8 cellular contexts compared by ENCODE assay signal in genomic region chr22:29306830-29307657, GRCh38. TPM values are rescaled to one million over a fixed set of nuclear protein-coding genes. Genes with fewer than 3 reads are reported as not detected.
A peak's percentile ranks its signal among the peaks of the same experiment; 100 is the strongest.
DNase-seq lines count a peak whose midpoint lies in the region; ATAC-seq and TF ChIP-seq lines count a peak whose summit lies in the region.

No MANE protein-coding gene starts in this region.

- H3K4me3 ChIP-seq in CD4-positive, CD25-positive, alpha-beta regulatory T cell (ENCODE audit: low read depth, low read length), result no peak overlapping the region
- H3K4me3 ChIP-seq in HEK293 (ENCODE audit: low read depth, low read length) (peak overlapping the region; percentile 50), OCI-LY3 (ENCODE audit: low read length) (peak overlapping the region; percentile 77), ascending aorta (peak overlapping the region; percentile 80 to 99), right cardiac atrium (ENCODE audit: low read length) (peak overlapping the region; percentile 91), trophoblast cell (ENCODE audit: low read depth, low read length) (peak overlapping the region; percentile 74)

- no peaks in the 10 kb centered on the region for H3K36me3 Mint-ChIP-seq in CD4-positive, CD25-positive, alpha-beta regulatory T cell

- no peaks in the 10 kb centered on the region for H4K20me1 ChIP-seq in OCI-LY3 (ENCODE audit: insufficient read depth, low read length)

- H3K4me2 ChIP-seq in OCI-LY3 (ENCODE audit: low read length), result peak overlapping the region; percentile 92
- peak overlapping the region; percentile 86 for H3K4me2 ChIP-seq in trophoblast cell (ENCODE audit: low read length)

- H2BK5ac ChIP-seq in trophoblast cell (ENCODE audit: low read depth, low read length, poor library complexity), result peak overlapping the region; percentile 85

- no peaks in the 10 kb centered on the region for H3K36me3 ChIP-seq in CD4-positive, CD25-positive, alpha-beta regulatory T cell (ENCODE audit: control insufficient read depth, insufficient read depth, low read length)
- H3K36me3 ChIP-seq in HEK293 (ENCODE audit: control insufficient read depth in 2 of 2, insufficient read depth in 1 of 2, low read length in 2 of 2) (peaks cover 0 to under 1% of the 10 kb centered on the region in 2 experiments; a peak in 1 of 3 replicates), OCI-LY3 (replicated peaks; ENCODE audit: low read depth, low read length) (no peaks in the 10 kb centered on the region), ascending aorta (no peaks in the 10 kb centered on the region), trophoblast cell (ENCODE audit: control insufficient read depth in 1 of 2, insufficient read depth in 2 of 2, low read length in 2 of 2) (peaks cover 3 to 5% of the 10 kb centered on the region in 2 experiments)

- no peak overlapping the region for H3K27ac ChIP-seq in CD4-positive, CD25-positive, alpha-beta regulatory T cell (ENCODE audit: insufficient read depth, low read length, poor library complexity, severe bottlenecking)
- H3K27ac ChIP-seq in HEK293 (ENCODE audit: extremely low read depth, low read depth, low read length) (peak overlapping the region; percentile 94), OCI-LY3 (ENCODE audit: low read length) (no peak overlapping the region), ascending aorta (peak overlapping the region; percentile 83 to 87), right cardiac atrium (ENCODE audit: low read length) (peak overlapping the region; percentile 84), trophoblast cell (ENCODE audit: low read depth, low read length) (peak overlapping the region; percentile 78)

- H3K79me1 ChIP-seq in trophoblast cell (ENCODE audit: low read length), result peaks cover 14% of the 10 kb centered on the region

- ATAC-seq in CD4-positive, CD25-positive, alpha-beta regulatory T cell (ENCODE audit: low read depth in 2 of 2), result no peak
- peak; percentile 67 to 73 for ATAC-seq in right cardiac atrium
- no peak for ATAC-seq in GM21390 (IDR thresholded peaks at IDR 0.05; ENCODE audit: unreplicated experiment)
- no peak for ATAC-seq in GM21526 (IDR thresholded peaks at IDR 0.05; ENCODE audit: low FRiP score, unreplicated experiment)

- H3K4me3 Mint-ChIP-seq in CD4-positive, CD25-positive, alpha-beta regulatory T cell, result peak overlapping the region; percentile 43 to 84 (median 70)

- H3K9me3 ChIP-seq in CD4-positive, CD25-positive, alpha-beta regulatory T cell (ENCODE audit: control insufficient read depth in 2 of 2, low read length in 2 of 2), result no peaks in the 10 kb centered on the region
- no peaks in the 10 kb centered on the region for H3K9me3 ChIP-seq in HEK293 (ENCODE audit: control insufficient read depth, insufficient read depth, low read depth, low read length)
- no peaks in the 10 kb centered on the region for H3K9me3 ChIP-seq in OCI-LY3 (ENCODE audit: insufficient read depth, low read length)
- no peaks in the 10 kb centered on the region for H3K9me3 ChIP-seq in ascending aorta
- H3K9me3 ChIP-seq in right cardiac atrium (ENCODE audit: control insufficient read depth, low read length), result no peaks in the 10 kb centered on the region
- no peaks in the 10 kb centered on the region for H3K9me3 ChIP-seq in trophoblast cell (ENCODE audit: insufficient read depth, low read depth, low read length)

- peak overlapping the region; percentile 96 for H2AK5ac ChIP-seq in trophoblast cell (ENCODE audit: low read length)

- intact Hi-C loops in ascending aorta (cut with DNase I), result loop anchor here (1.0 kb wide), 1 partner anchor 40 kb away; the partner anchor contains the start of gene RHBDD3
- intact Hi-C loops in right cardiac atrium (cut with DNase I), result loop anchor here in 2 of 4 donors (5.0 kb wide), 2 partner anchors 35 to 50 kb away; no protein-coding TSS in a partner anchor

- peak overlapping the region; percentile 73 for H3K18ac ChIP-seq in trophoblast cell (ENCODE audit: low read length)

- H3K79me2 ChIP-seq in OCI-LY3 (ENCODE audit: low read length) (no peaks in the 10 kb centered on the region), trophoblast cell (ENCODE audit: control insufficient read depth, insufficient read depth, low read length, poor library complexity) (peaks cover 5% of the 10 kb centered on the region)

- peaks cover 21% of the 10 kb centered on the region for H3K4me1 ChIP-seq in CD4-positive, CD25-positive, alpha-beta regulatory T cell (ENCODE audit: control insufficient read depth, insufficient read depth, low read length, poor library complexity, severe bottlenecking)
- H3K4me1 ChIP-seq in HEK293 (ENCODE audit: control insufficient read depth, insufficient read depth, low read length) (peaks cover 8% of the 10 kb centered on the region; the same call in 1 of the 2 replicates), OCI-LY3 (ENCODE audit: low read length) (peaks cover 4% of the 10 kb centered on the region; the same call in 1 of the 2 replicates), ascending aorta (peaks cover 26 to 54% of the 10 kb centered on the region in 2 donors), right cardiac atrium (ENCODE audit: control insufficient read depth, insufficient read depth, low read length) (peaks cover 19% of the 10 kb centered on the region), trophoblast cell (ENCODE audit: control insufficient read depth in 1 of 2, insufficient read depth in 2 of 2, low read length in 2 of 2) (peaks cover 25 to 33% of the 10 kb centered on the region in 2 experiments)

- H3K9ac ChIP-seq in OCI-LY3 (ENCODE audit: low read length), result peak overlapping the region; percentile 45
- peak overlapping the region; percentile 59 for H3K9ac ChIP-seq in trophoblast cell (ENCODE audit: low read length)

- no peak overlapping the region for H3K27ac Mint-ChIP-seq in CD4-positive, CD25-positive, alpha-beta regulatory T cell

- H4K12ac ChIP-seq in trophoblast cell (ENCODE audit: low read depth, low read length), result peak overlapping the region; percentile 70

- H4K91ac ChIP-seq in trophoblast cell (ENCODE audit: low read depth, low read length), result peak overlapping the region; percentile 95

- H2AFZ ChIP-seq in OCI-LY3 (ENCODE audit: low read depth, low read length) (peak overlapping the region; percentile 87), trophoblast cell (ENCODE audit: insufficient read depth, low read length, poor library complexity) (peak overlapping the region; percentile 46)

- TF ChIP-seq CTCF in HEK293 (tag by site-specific recombination; IDR thresholded peaks at IDR 0.05) (no peak), OCI-LY3 (IDR thresholded peaks at IDR 0.05; ENCODE audit: low read depth, low read length) (no peak), ascending aorta (IDR thresholded peaks at IDR 0.05) (no peak)

- peak overlapping the region; percentile 81 for H4K8ac ChIP-seq in trophoblast cell (ENCODE audit: low read depth, low read length)

- DNase-seq in CD4-positive, CD25-positive, alpha-beta regulatory T cell, result no peak
- DNase-seq in ascending aorta (ENCODE audit: low spot score in 2 of 2) (peak in 1 of 2 donors; percentile 88), right cardiac atrium (peak; percentile 87 to 96 (median 96)), trophoblast cell (peak; percentile 76 to 89)

- peak overlapping the region; percentile 90 for H3K14ac ChIP-seq in trophoblast cell (ENCODE audit: low read length)

- H3K4ac ChIP-seq in trophoblast cell (ENCODE audit: low read depth, low read length), result peak overlapping the region; percentile 61

- POLR2A ChIA-PET in HEK293 (lab: Yijun Ruan, JAX), result interaction anchor here (1.0 to 1.9 kb wide), 7 partner anchors 8 to 57 kb away, joined by 3 to 6 read pairs (median 3); partner anchors contain the start of gene RASL10A

- peak overlapping the region; percentile 83 for H2BK12ac ChIP-seq in trophoblast cell (ENCODE audit: low read length)

- peaks cover 2% of the 10 kb centered on the region for H3K27me3 ChIP-seq in CD4-positive, CD25-positive, alpha-beta regulatory T cell (ENCODE audit: control insufficient read depth, insufficient read depth, low read length)
- H3K27me3 ChIP-seq in OCI-LY3 (ENCODE audit: low read depth, low read length) (peaks cover 5% of the 10 kb centered on the region; the same call in 1 of the 2 replicates), ascending aorta (no peaks in the 10 kb centered on the region), right cardiac atrium (ENCODE audit: control insufficient read depth, insufficient read depth) (no peaks in the 10 kb centered on the region), trophoblast cell (ENCODE audit: insufficient read depth, low read length) (no peaks in the 10 kb centered on the region)

- WGBS in right cardiac atrium, result 3% methylated on average over 86 of the region's 86 CpGs
- no CpG with 5 or more reads among the region's 86 CpGs for WGBS in trophoblast cell (ENCODE audit: extremely low coverage, insufficient coverage, insufficient read length)

- H3K23ac ChIP-seq in trophoblast cell (ENCODE audit: low read length), result no peak overlapping the region

- peaks cover 0 to 4% (median 0%) of the 10 kb centered on the region in 7 donors for H3K9me3 Mint-ChIP-seq in CD4-positive, CD25-positive, alpha-beta regulatory T cell

- peaks cover 35% of the 10 kb centered on the region for H3K27me3 Mint-ChIP-seq in CD4-positive, CD25-positive, alpha-beta regulatory T cell

- peak overlapping the region; percentile 91 for H2BK120ac ChIP-seq in trophoblast cell (ENCODE audit: insufficient read depth, low read length, poor library complexity)

- CTCF ChIA-PET in HEK293 (lab: Yijun Ruan, JAX), result interaction anchor here (1.0 to 1.9 kb wide), 5 partner anchors 12 to 93 kb away, joined by 3 to 15 read pairs (median 5); no protein-coding TSS in a partner anchor

- peaks cover 0 to 10% (median 2%) of the 10 kb centered on the region in 4 donors for H3K4me1 Mint-ChIP-seq in CD4-positive, CD25-positive, alpha-beta regulatory T cell

RNA-seq across cellular contexts. Expression of gene GAS2L1, which starts 0.6 kb away (rescaled TPM):
- total RNA-seq in CD4-positive, CD25-positive, alpha-beta regulatory T cell, result 1.8 TPM
- under 1 TPM in 1 of 4 donors, not detected in 3; 0.22 TPM for polyA plus RNA-seq in CD4-positive, CD25-positive, alpha-beta regulatory T cell
- total RNA-seq in ascending aorta (99.3 TPM), right cardiac atrium (10 to 100 TPM; 17.1 to 25.7 (median 22.6) TPM)
- 16.9 TPM for polyA plus RNA-seq in right cardiac atrium
- polyA plus RNA-seq in trophoblast cell (2013), result 14.6 and 14.7 TPM in 2 replicates

RNA-seq across cellular contexts. Expression of gene RASL10A, which starts 8.5 kb away (rescaled TPM):
- not detected for total RNA-seq in CD4-positive, CD25-positive, alpha-beta regulatory T cell
- not detected for polyA plus RNA-seq in CD4-positive, CD25-positive, alpha-beta regulatory T cell
- total RNA-seq in ascending aorta, result not detected
- total RNA-seq in right cardiac atrium, result 1 to 10 TPM; 1.1 to 2.9 (median 1.6) TPM
- polyA plus RNA-seq in right cardiac atrium, result 1.2 TPM
- polyA plus RNA-seq in trophoblast cell (2013), result 1.1 and 1.2 TPM in 2 replicates

RNA-seq across cellular contexts. Expression of gene EWSR1, which starts 39.0 kb away (rescaled TPM):
- total RNA-seq in CD4-positive, CD25-positive, alpha-beta regulatory T cell, result 338 TPM
- 100 to 1,000 TPM; 175 to 215 (median 194) TPM for polyA plus RNA-seq in CD4-positive, CD25-positive, alpha-beta regulatory T cell
- total RNA-seq in ascending aorta (133 TPM), right cardiac atrium (100 to 1,000 TPM; 136 to 162 (median 151) TPM)
- 119 TPM for polyA plus RNA-seq in right cardiac atrium
- polyA plus RNA-seq in trophoblast cell (2013), result 256 and 260 TPM in 2 replicates

RNA-seq across cellular contexts. Expression of gene RHBDD3, which starts 39.3 kb away (rescaled TPM):
- total RNA-seq in CD4-positive, CD25-positive, alpha-beta regulatory T cell, result 16.0 TPM
- 10 to 100 TPM in 2 of 4 donors, 1 to 10 TPM in 2; 6.5 to 11.4 (median 9.2) TPM for polyA plus RNA-seq in CD4-positive, CD25-positive, alpha-beta regulatory T cell
- 254 TPM for total RNA-seq in ascending aorta
- 10 to 100 TPM; 16.8 to 19.3 (median 17.8) TPM for total RNA-seq in right cardiac atrium
- 20.8 TPM for polyA plus RNA-seq in right cardiac atrium
- 25.9 and 28.0 TPM in 2 replicates for polyA plus RNA-seq in trophoblast cell (2013)

Comparison
In these comparisons a context has a peak if more than half of its experiments do, and no peak if none do; other contexts are left out.
1. ATAC-seq: peak in right cardiac atrium (2 of 2); none in CD4-positive, CD25-positive, alpha-beta regulatory T cell (0 of 2), GM21390 (single experiment) and GM21526 (single experiment).
2. DNase-seq: peak in right cardiac atrium (3 of 3) and trophoblast cell (2 of 2); none in CD4-positive, CD25-positive, alpha-beta regulatory T cell (0 of 3).
3. H3K27ac ChIP-seq: peak in HEK293 (single experiment), ascending aorta (2 of 2), right cardiac atrium (single experiment) and trophoblast cell (single experiment); none in CD4-positive, CD25-positive, alpha-beta regulatory T cell (single experiment) and OCI-LY3 (single experiment).